20 cellular contexts compared by ENCODE assay signal in the genomic region with DNA sequence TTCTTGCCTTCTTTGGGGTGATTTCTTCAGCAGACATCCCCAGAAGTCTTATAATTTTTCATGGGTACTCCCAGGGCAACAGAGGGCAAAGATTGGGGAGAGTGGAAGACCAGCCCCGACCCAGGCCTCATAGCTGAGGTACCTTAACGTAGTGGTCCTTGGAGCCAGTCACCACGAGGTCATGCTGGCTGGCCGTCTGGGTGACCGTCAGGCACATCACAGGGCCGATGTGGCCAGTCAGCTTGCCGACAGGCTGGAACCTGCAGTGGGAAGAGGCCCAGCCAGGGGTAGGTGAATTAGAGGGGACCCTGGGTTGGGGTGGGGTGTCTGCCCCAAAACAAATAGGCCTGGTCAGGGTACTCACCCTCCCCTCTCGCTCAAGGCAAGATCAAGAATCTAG. TPM values are rescaled to one million over a fixed set of nuclear protein-coding genes. Genes with fewer than 3 reads are reported as not detected.
DNase-seq lines count a peak whose midpoint lies in the region; ATAC-seq and TF ChIP-seq lines count a peak whose summit lies in the region.
"Had no signal": no experiment of that assay in that cellular context is flagged by ENCODE, and none has a peak within 500 bp of the region (broad histone marks: within the 10 kb centered on the region; RNA-seq: fewer than 3 reads in every experiment).

No MANE protein-coding gene starts in this region.

- H3K9me3 Mint-ChIP-seq in activated T-cell treated with anti-CD3 and anti-CD28 coated beads, Interleukin-2, amount 50 U/mL, for 72 hours, result no peaks in the 10 kb centered on the region
- H3K9me3 Mint-ChIP-seq: CD4-positive, CD25-positive, alpha-beta regulatory T cell; HFFc6 had no signal

- peaks cover 8% of the 10 kb centered on the region for H3K9me3 ChIP-seq in lower lobe of right lung
- H3K9me3 ChIP-seq in osteoblast (ENCODE audit: low read depth, low read length), result no peaks in the 10 kb centered on the region

- no peak overlapping the region for H3K4me3 Mint-ChIP-seq in activated T-cell treated with anti-CD3 and anti-CD28 coated beads, Interleukin-2, amount 50 U/mL, for 72 hours
- H3K4me3 Mint-ChIP-seq: B cell; CD4-positive, CD25-positive, alpha-beta regulatory T cell; CD8-positive, alpha-beta memory T cell; HFFc6 had no signal

- no peaks in the 10 kb centered on the region for H3K4me1 Mint-ChIP-seq in activated T-cell treated with anti-CD3 and anti-CD28 coated beads, Interleukin-2, amount 50 U/mL, for 72 hours (ENCODE audit: low read depth)
- H3K4me1 Mint-ChIP-seq: B cell; CD4-positive, CD25-positive, alpha-beta regulatory T cell; CD8-positive, alpha-beta memory T cell had no signal

- no peaks in the 10 kb centered on the region for H3K79me2 ChIP-seq in osteoblast (ENCODE audit: insufficient read depth, low read length)

- H3K36me3 Mint-ChIP-seq in activated T-cell treated with anti-CD3 and anti-CD28 coated beads, Interleukin-2, amount 50 U/mL, for 72 hours (ENCODE audit: insufficient read depth in 2 of 2), result peaks cover 11 to 23% of the 10 kb centered on the region in 2 donors

- intact Hi-C loops in lower lobe of right lung (cut with DNase I), result no loop called here

- H3K4me2 ChIP-seq in osteoblast (ENCODE audit: insufficient read depth, low read length), result no peak overlapping the region
- H3K4me2 ChIP-seq: BLaER1 had no signal

- no peak overlapping the region for H3K4me3 ChIP-seq in lower lobe of right lung
- H3K4me3 ChIP-seq in osteoblast (ENCODE audit: insufficient read depth, low read length), result no peak overlapping the region
- H3K4me3 ChIP-seq: BLaER1, GM12878, HAP-1 had no signal

- peak overlapping the region; percentile 46 for H3K27ac Mint-ChIP-seq in activated T-cell treated with anti-CD3 and anti-CD28 coated beads, Interleukin-2, amount 50 U/mL, for 72 hours
- H3K27ac Mint-ChIP-seq: B cell; CD4-positive, CD25-positive, alpha-beta regulatory T cell; HFFc6 had no signal

- no peaks in the 10 kb centered on the region for H3K27me3 Mint-ChIP-seq in activated T-cell treated with anti-CD3 and anti-CD28 coated beads, Interleukin-2, amount 50 U/mL, for 72 hours (ENCODE audit: low read depth)
- H3K27me3 Mint-ChIP-seq: B cell; CD4-positive, CD25-positive, alpha-beta regulatory T cell; CD8-positive, alpha-beta memory T cell had no signal

- H3K27me3 ChIP-seq in lower lobe of right lung (ENCODE audit: low read depth) (no peaks in the 10 kb centered on the region), osteoblast (ENCODE audit: insufficient read depth, low read length) (no peaks in the 10 kb centered on the region)
- H3K27me3 ChIP-seq: BLaER1 had no signal

- H3K4me1 ChIP-seq in lower lobe of right lung (peaks cover 7% of the 10 kb centered on the region), osteoblast (ENCODE audit: insufficient read depth, low read length) (no peaks in the 10 kb centered on the region)
- H3K4me1 ChIP-seq: HAP-1 had no signal

- ATAC-seq in activated T-cell treated with anti-CD3 and anti-CD28 coated beads, Interleukin-2, amount 50 U/mL, for 72 hours (replicated peaks in 1 of 2), result no peak
- ATAC-seq in lower lobe of right lung, result no peak
- ATAC-seq: GM12878 had no signal

- no peak overlapping the region for H3K27ac ChIP-seq in lower lobe of right lung
- no peak overlapping the region for H3K27ac ChIP-seq in osteoblast (ENCODE audit: low read depth, low read length)
- H3K27ac ChIP-seq: 22Rv1, BLaER1, C4-2B had no signal

- DNase-seq in activated T-cell treated with anti-CD3 and anti-CD28 coated beads, Interleukin-2, amount 50 U/mL, for 72 hours, result no peak
- DNase-seq in activated T-cell treated with anti-CD3 and anti-CD28 coated beads for 4 hours, result no peak
- peak; percentile 37 for DNase-seq in lower lobe of right lung
- DNase-seq in osteoblast (ENCODE audit: insufficient read length, low spot score, missing footprints), result peak; percentile 55
- no peak for DNase-seq in SW 1271 (lab: John Stamatoyannopoulos, UW)
- no peak for DNase-seq in HPDE6-E6E7 (ENCODE audit: extremely low spot score)
- DNase-seq: CD4-positive, CD25-positive, alpha-beta regulatory T cell; CD8-positive, alpha-beta memory T cell; DMS 273 treated with DMSO at 0.1 percent for 48 hours; DMS79; EL; GDM1; GOT3; HFFc6 had no signal

- TF ChIP-seq CTCF in lower lobe of right lung (IDR thresholded peaks at IDR 0.05), result no peak
- TF ChIP-seq CTCF in osteoblast (IDR thresholded peaks at IDR 0.05; ENCODE audit: extremely low read depth, low read depth, low read length), result no peak

- no peaks in the 10 kb centered on the region for H4K20me1 ChIP-seq in osteoblast (ENCODE audit: insufficient read depth, low read length)

- peaks cover 14% of the 10 kb centered on the region for H3K36me3 ChIP-seq in lower lobe of right lung
- no peaks in the 10 kb centered on the region for H3K36me3 ChIP-seq in osteoblast (ENCODE audit: insufficient read depth, low read length)
- H3K36me3 ChIP-seq: HAP-1 had no signal

- no peak overlapping the region for H2AFZ ChIP-seq in osteoblast (ENCODE audit: low read length)

RNA-seq across cellular contexts. Expression of gene KIF21B, which starts 46.9 kb away (rescaled TPM):
- 100 to 1,000 TPM in 1 of 2 donors, 10 to 100 TPM in 1; 91.7 to 101 TPM for total RNA-seq in activated T-cell treated with anti-CD3 and anti-CD28 coated beads, Interleukin-2, amount 50 U/mL, for 72 hours
- total RNA-seq in lower lobe of right lung (4.7 TPM), osteoblast (under 0.01 TPM in 2 replicates)
- total RNA-seq: HFFc6 had no signal

Comparison
In these comparisons a context has a peak if more than half of its experiments do, and no peak if none do; other contexts are left out.
1. DNase-seq: peak in lower lobe of right lung (single experiment) and osteoblast (single experiment); none in activated T-cell treated with anti-CD3 and anti-CD28 coated beads, Interleukin-2, amount 50 U/mL, for 72 hours (0 of 2), activated T-cell treated with anti-CD3 and anti-CD28 coated beads for 4 hours (single experiment), SW 1271 (0 of 2) and HPDE6-E6E7 (single experiment).
2. RNA of gene KIF21B, which starts 46.9 kb away (total RNA-seq): 91.7 to 101 TPM in activated T-cell treated with anti-CD3 and anti-CD28 coated beads, Interleukin-2, amount 50 U/mL, for 72 hours; 4.7 TPM in lower lobe of right lung (single experiment) and under 0.01 TPM in osteoblast; every median in the first group is over 10 times any median in the second.